Comparison of ENCODE assay signal across 1 cellular context in the genomic region with DNA sequence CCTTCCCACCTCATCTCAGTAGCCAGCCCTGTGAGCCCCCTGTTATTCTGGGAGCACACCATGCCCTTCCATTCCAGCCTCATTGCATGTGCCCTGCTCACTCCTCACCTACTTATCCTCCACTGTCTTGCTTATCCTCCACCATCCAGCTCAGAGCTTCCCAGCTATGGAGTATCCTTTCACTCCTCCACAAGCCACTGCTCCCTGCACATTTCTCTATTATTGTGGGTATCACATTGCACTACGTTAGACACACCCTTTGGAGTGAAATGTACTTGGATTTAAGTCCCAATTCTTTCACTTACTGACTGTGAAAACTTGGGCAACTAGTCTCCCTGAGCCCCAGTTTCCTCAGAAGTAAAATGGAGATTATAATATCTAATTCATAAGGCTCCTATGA.
TF ChIP-seq lines count a peak whose summit lies in the region.

No MANE protein-coding gene starts in this region.

TF ChIP-seq in WTC11, 78 proteins besides CTCF, POLR2A, EP300 and RAD21 (continued from another document):
- TF ChIP-seq FOXP4 (CRISPR knock-in tag; IDR thresholded peaks at IDR 0.05), result no peak
- TF ChIP-seq NFATC4 (CRISPR knock-in tag; IDR thresholded peaks at IDR 0.05), result no peak
